In the genomic region with DNA sequence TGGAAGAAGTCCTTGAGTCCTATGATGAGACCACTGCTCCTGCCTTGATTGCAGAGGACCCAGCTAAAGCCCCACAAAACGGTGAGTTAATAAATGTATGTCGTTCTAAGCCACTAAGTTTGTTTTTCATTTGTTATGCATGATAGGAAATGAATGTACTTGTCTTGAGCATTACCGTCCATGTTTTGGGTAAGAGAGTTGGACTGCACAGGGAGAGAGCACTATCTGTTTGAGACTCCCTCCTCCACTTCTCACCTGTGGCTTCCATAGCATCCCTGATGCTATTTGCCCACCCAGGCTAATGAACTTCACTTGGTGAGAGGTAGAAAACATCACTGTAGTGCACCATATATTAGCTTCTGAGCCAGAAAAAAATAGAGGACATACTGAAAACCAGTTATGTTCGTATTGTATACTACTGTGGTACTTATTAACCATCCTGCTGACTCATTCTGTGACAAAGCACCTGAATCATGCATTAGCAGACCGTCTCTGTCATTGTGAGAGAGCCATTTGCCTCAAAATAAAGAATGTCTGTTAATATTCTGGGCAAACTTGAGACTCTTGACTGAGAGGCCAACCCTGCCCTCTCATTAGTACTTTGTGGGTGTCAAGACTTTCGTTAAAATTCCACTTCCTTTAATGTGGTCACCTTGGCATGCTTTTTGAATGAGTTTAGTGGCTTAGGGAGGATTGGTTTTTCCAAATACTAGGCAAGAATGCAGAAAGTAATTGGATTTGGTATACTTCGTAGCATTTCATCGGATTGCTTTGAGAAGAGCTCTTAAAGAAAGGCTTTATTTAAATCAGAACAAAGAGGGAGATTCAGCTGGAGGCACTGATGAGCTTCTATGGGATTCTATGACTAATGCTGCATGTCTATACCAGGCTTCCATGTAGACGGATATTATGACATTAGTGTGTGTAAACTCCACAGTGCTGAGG, we compare ENCODE assay signal across 9 cellular contexts.
DNase-seq lines count a peak whose midpoint lies in the region; ATAC-seq and TF ChIP-seq lines count a peak whose summit lies in the region.
"Had no signal": no experiment of that assay in that cellular context is flagged by ENCODE, and none has a peak within 500 bp of the region (broad histone marks: within the 10 kb centered on the region; RNA-seq: fewer than 3 reads in every experiment).

No MANE protein-coding gene starts in this region.

- POLR2A ChIA-PET in activated CD8-positive, alpha-beta T cell treated with anti-CD3 and anti-CD28 coated beads for 36 hours (lab: Charles Lee) = no interaction called here
- POLR2A ChIA-PET in activated CD8-positive, alpha-beta T cell treated with anti-CD3 and anti-CD28 coated beads, Interleukin-2, amount 10 ng/mL, durations not matched to agents 7 days and 5 days (lab: Charles Lee) = no interaction called here
- POLR2A ChIA-PET in RWPE1 (lab: Yijun Ruan, JAX; ENCODE audit: low non-redundant PET) = no interaction called here

- no peak overlapping the region for H3K4me3 Mint-ChIP-seq in activated CD8-positive, alpha-beta T cell treated with anti-CD3 and anti-CD28 coated beads for 36 hours
- H3K4me3 Mint-ChIP-seq in activated CD8-positive, alpha-beta T cell treated with anti-CD3 and anti-CD28 coated beads, Interleukin-2, amount 10 ng/mL, durations not matched to agents 7 days and 5 days = no peak overlapping the region
- H3K4me3 Mint-ChIP-seq in stimulated activated memory B cell treated with anti-CD40 and anti-IgM and Interleukin-4, amounts not matched to agents 10 μg/mL and 1 μg/mL and 100 μg/mL, for 72 hours = no peak overlapping the region
- no peak overlapping the region for H3K4me3 Mint-ChIP-seq in activated T-helper 2 cell treated with anti-CD3 and anti-CD28 coated beads, Interferon-gamma antibody, Interleukin-2, Interleukin-4, amounts not matched to agents 10 μg/mL and 5 μg/mL and 100 μg/mL, durations not matched to agents 14 hours and 24 hours and 36 hours (ENCODE audit: low read depth)
- H3K4me3 Mint-ChIP-seq: T-helper 1 cell treated with Interleukin-12 subunit alpha and Interleukin-12 subunit beta and Interleukin-4 antibody, amounts not matched to agents 30 μg/mL and 1 μg/mL, for 36 hours had no signal

- intact Hi-C loops in activated CD8-positive, alpha-beta T cell treated with anti-CD3 and anti-CD28 coated beads for 36 hours (cut with micrococcal nuclease) = no loop called here
- intact Hi-C loops in activated T-helper 2 cell treated with anti-CD3 and anti-CD28 coated beads, Interferon-gamma antibody, Interleukin-2, Interleukin-4, amounts not matched to agents 10 μg/mL and 5 μg/mL and 100 μg/mL, durations not matched to agents 14 hours and 24 hours and 36 hours (cut with micrococcal nuclease) = no loop called here

- H3K4me1 ChIP-seq in suprapubic skin = no peaks in the 10 kb centered on the region

- no peak overlapping the region for H3K27ac ChIP-seq in RWPE1
- H3K27ac ChIP-seq in suprapubic skin = no peak overlapping the region

- CTCF ChIA-PET in activated CD8-positive, alpha-beta T cell treated with anti-CD3 and anti-CD28 coated beads for 36 hours (lab: Charles Lee) = no interaction called here
- CTCF ChIA-PET in activated CD8-positive, alpha-beta T cell treated with anti-CD3 and anti-CD28 coated beads, Interleukin-2, amount 10 ng/mL, durations not matched to agents 7 days and 5 days (lab: Charles Lee) = no interaction called here
- CTCF ChIA-PET in RWPE1 (lab: Yijun Ruan, JAX) = interaction anchor here (0.6 to 0.7 kb wide), 2 partner anchors 17 to 982 kb away, joined by 3 to 4 read pairs; no protein-coding TSS in a partner anchor

- peaks cover 18% of the 10 kb centered on the region for H3K4me1 Mint-ChIP-seq in activated CD8-positive, alpha-beta T cell treated with anti-CD3 and anti-CD28 coated beads for 36 hours (ENCODE audit: low read depth)
- peaks cover 5% of the 10 kb centered on the region for H3K4me1 Mint-ChIP-seq in activated CD8-positive, alpha-beta T cell treated with anti-CD3 and anti-CD28 coated beads, Interleukin-2, amount 10 ng/mL, durations not matched to agents 7 days and 5 days (ENCODE audit: low read depth)
- H3K4me1 Mint-ChIP-seq in stimulated activated memory B cell treated with anti-CD40 and anti-IgM and Interleukin-4, amounts not matched to agents 10 μg/mL and 1 μg/mL and 100 μg/mL, for 72 hours = peaks cover 16% of the 10 kb centered on the region
- peaks cover 7% of the 10 kb centered on the region for H3K4me1 Mint-ChIP-seq in activated T-helper 2 cell treated with anti-CD3 and anti-CD28 coated beads, Interferon-gamma antibody, Interleukin-2, Interleukin-4, amounts not matched to agents 10 μg/mL and 5 μg/mL and 100 μg/mL, durations not matched to agents 14 hours and 24 hours and 36 hours (ENCODE audit: low read depth)

- ATAC-seq in activated CD8-positive, alpha-beta T cell treated with anti-CD3 and anti-CD28 coated beads for 36 hours = peak; percentile 66
- ATAC-seq in activated CD8-positive, alpha-beta T cell treated with anti-CD3 and anti-CD28 coated beads, Interleukin-2, amount 10 ng/mL, durations not matched to agents 7 days and 5 days = no peak
- peak; percentile 95 for ATAC-seq in HG02884 (IDR thresholded peaks at IDR 0.05; ENCODE audit: unreplicated experiment)
- peak; percentile 36 for ATAC-seq in stimulated activated memory B cell treated with anti-CD40 and anti-IgM and Interleukin-4, amounts not matched to agents 10 μg/mL and 1 μg/mL and 100 μg/mL, for 72 hours

- no peaks in the 10 kb centered on the region for H3K9me3 Mint-ChIP-seq in activated CD8-positive, alpha-beta T cell treated with anti-CD3 and anti-CD28 coated beads for 36 hours
- H3K9me3 Mint-ChIP-seq in activated CD8-positive, alpha-beta T cell treated with anti-CD3 and anti-CD28 coated beads, Interleukin-2, amount 10 ng/mL, durations not matched to agents 7 days and 5 days (ENCODE audit: insufficient read depth) = no peaks in the 10 kb centered on the region
- H3K9me3 Mint-ChIP-seq in stimulated activated memory B cell treated with anti-CD40 and anti-IgM and Interleukin-4, amounts not matched to agents 10 μg/mL and 1 μg/mL and 100 μg/mL, for 72 hours = no peaks in the 10 kb centered on the region
- no peaks in the 10 kb centered on the region for H3K9me3 Mint-ChIP-seq in activated T-helper 2 cell treated with anti-CD3 and anti-CD28 coated beads, Interferon-gamma antibody, Interleukin-2, Interleukin-4, amounts not matched to agents 10 μg/mL and 5 μg/mL and 100 μg/mL, durations not matched to agents 14 hours and 24 hours and 36 hours
- H3K9me3 Mint-ChIP-seq: T-helper 1 cell treated with Interleukin-12 subunit alpha and Interleukin-12 subunit beta and Interleukin-4 antibody, amounts not matched to agents 30 μg/mL and 1 μg/mL, for 36 hours had no signal

- WGBS in suprapubic skin = 72% methylated on average over 9 of the region's 9 CpGs

- TF ChIP-seq POLR2A in suprapubic skin (IDR thresholded peaks at IDR 0.05) = no peak

- no peak for TF ChIP-seq EP300 in suprapubic skin (IDR thresholded peaks at IDR 0.05)

- H3K9me3 ChIP-seq in suprapubic skin = no peaks in the 10 kb centered on the region

- in situ Hi-C loops in KBM-7 (cut with MboI; ENCODE audit: low pct_unique_long_range_greater_than_20kb, low sequenced_read_pairs) = no loop called here

- no peaks in the 10 kb centered on the region for H3K27me3 ChIP-seq in suprapubic skin

- H3K27me3 Mint-ChIP-seq in activated CD8-positive, alpha-beta T cell treated with anti-CD3 and anti-CD28 coated beads for 36 hours = peaks cover 10% of the 10 kb centered on the region
- H3K27me3 Mint-ChIP-seq in activated CD8-positive, alpha-beta T cell treated with anti-CD3 and anti-CD28 coated beads, Interleukin-2, amount 10 ng/mL, durations not matched to agents 7 days and 5 days (ENCODE audit: low read depth) = no peaks in the 10 kb centered on the region
- no peaks in the 10 kb centered on the region for H3K27me3 Mint-ChIP-seq in stimulated activated memory B cell treated with anti-CD40 and anti-IgM and Interleukin-4, amounts not matched to agents 10 μg/mL and 1 μg/mL and 100 μg/mL, for 72 hours
- H3K27me3 Mint-ChIP-seq in activated T-helper 2 cell treated with anti-CD3 and anti-CD28 coated beads, Interferon-gamma antibody, Interleukin-2, Interleukin-4, amounts not matched to agents 10 μg/mL and 5 μg/mL and 100 μg/mL, durations not matched to agents 14 hours and 24 hours and 36 hours (ENCODE audit: low read depth) = no peaks in the 10 kb centered on the region

- no peak overlapping the region for H3K27ac Mint-ChIP-seq in activated CD8-positive, alpha-beta T cell treated with anti-CD3 and anti-CD28 coated beads for 36 hours
- no peak overlapping the region for H3K27ac Mint-ChIP-seq in activated CD8-positive, alpha-beta T cell treated with anti-CD3 and anti-CD28 coated beads, Interleukin-2, amount 10 ng/mL, durations not matched to agents 7 days and 5 days
- H3K27ac Mint-ChIP-seq in stimulated activated memory B cell treated with anti-CD40 and anti-IgM and Interleukin-4, amounts not matched to agents 10 μg/mL and 1 μg/mL and 100 μg/mL, for 72 hours = no peak overlapping the region
- no peak overlapping the region for H3K27ac Mint-ChIP-seq in activated T-helper 2 cell treated with anti-CD3 and anti-CD28 coated beads, Interferon-gamma antibody, Interleukin-2, Interleukin-4, amounts not matched to agents 10 μg/mL and 5 μg/mL and 100 μg/mL, durations not matched to agents 14 hours and 24 hours and 36 hours
- H3K27ac Mint-ChIP-seq: T-helper 1 cell treated with Interleukin-12 subunit alpha and Interleukin-12 subunit beta and Interleukin-4 antibody, amounts not matched to agents 30 μg/mL and 1 μg/mL, for 36 hours had no signal

- peak; percentile 1 for DNase-seq in activated CD8-positive, alpha-beta T cell treated with anti-CD3 and anti-CD28 coated beads for 36 hours
- no peak for DNase-seq in activated CD8-positive, alpha-beta T cell treated with anti-CD3 and anti-CD28 coated beads, Interleukin-2, amount 10 ng/mL, durations not matched to agents 7 days and 5 days
- DNase-seq in RWPE1 (ENCODE audit: low spot score) (peak; percentile 29), KBM-7 (no peak), suprapubic skin (ENCODE audit: low spot score in 2 of 2) (no peak)
- DNase-seq in activated T-helper 2 cell treated with anti-CD3 and anti-CD28 coated beads, Interferon-gamma antibody, Interleukin-2, Interleukin-4, amounts not matched to agents 10 μg/mL and 5 μg/mL and 100 μg/mL, durations not matched to agents 14 hours and 24 hours and 36 hours (ENCODE audit: low spot score) = no peak

- TF ChIP-seq CTCF in activated CD8-positive, alpha-beta T cell treated with anti-CD3 and anti-CD28 coated beads for 36 hours (IDR thresholded peaks at IDR 0.05) = no peak
- TF ChIP-seq CTCF in RWPE1 (conservative IDR thresholded peaks at IDR 0.05; ENCODE audit: low read depth) (no peak), suprapubic skin (IDR thresholded peaks at IDR 0.05) (no peak)

- no peak overlapping the region for H3K4me3 ChIP-seq in suprapubic skin

- H3K36me3 ChIP-seq in suprapubic skin = no peaks in the 10 kb centered on the region

- no peaks in the 10 kb centered on the region for H3K36me3 Mint-ChIP-seq in activated CD8-positive, alpha-beta T cell treated with anti-CD3 and anti-CD28 coated beads for 36 hours (ENCODE audit: low read depth)
- H3K36me3 Mint-ChIP-seq in activated CD8-positive, alpha-beta T cell treated with anti-CD3 and anti-CD28 coated beads, Interleukin-2, amount 10 ng/mL, durations not matched to agents 7 days and 5 days (ENCODE audit: low read depth) = no peaks in the 10 kb centered on the region
- H3K36me3 Mint-ChIP-seq in stimulated activated memory B cell treated with anti-CD40 and anti-IgM and Interleukin-4, amounts not matched to agents 10 μg/mL and 1 μg/mL and 100 μg/mL, for 72 hours = no peaks in the 10 kb centered on the region
- H3K36me3 Mint-ChIP-seq in activated T-helper 2 cell treated with anti-CD3 and anti-CD28 coated beads, Interferon-gamma antibody, Interleukin-2, Interleukin-4, amounts not matched to agents 10 μg/mL and 5 μg/mL and 100 μg/mL, durations not matched to agents 14 hours and 24 hours and 36 hours (ENCODE audit: low read depth) = no peaks in the 10 kb centered on the region

Comparison
In these comparisons a context has a peak if more than half of its experiments do, and no peak if none do; other contexts are left out.
1. DNase-seq: peak in activated CD8-positive, alpha-beta T cell treated with anti-CD3 and anti-CD28 coated beads for 36 hours (single experiment) and RWPE1 (single experiment); none in activated CD8-positive, alpha-beta T cell treated with anti-CD3 and anti-CD28 coated beads, Interleukin-2, amount 10 ng/mL, durations not matched to agents 7 days and 5 days (single experiment), KBM-7 (single experiment), activated T-helper 2 cell treated with anti-CD3 and anti-CD28 coated beads, Interferon-gamma antibody, Interleukin-2, Interleukin-4, amounts not matched to agents 10 μg/mL and 5 μg/mL and 100 μg/mL, durations not matched to agents 14 hours and 24 hours and 36 hours (single experiment) and suprapubic skin (0 of 2).